8 cellular contexts compared by ENCODE assay signal in genomic region chr16:89657442-89658220, GRCh38. TPM values are rescaled to one million over a fixed set of nuclear protein-coding genes. Genes with fewer than 3 reads are reported as not detected.
A peak's percentile ranks its signal among the peaks of the same experiment; 100 is the strongest.
DNase-seq lines count a peak whose midpoint lies in the region; ATAC-seq and TF ChIP-seq lines count a peak whose summit lies in the region.

Gene CHMP1A (minus strand): TSS chr16:89657708. CDS start chr16:89657588, 120 bp downstream.
Gene SPATA33 (plus strand): TSS chr16:89657836. CDS start chr16:89657912, 76 bp downstream.

- H3K36me3 ChIP-seq in BE2C (peaks cover 17% of the 10 kb centered on the region), left lung (peaks cover 0 to 32% of the 10 kb centered on the region in 2 donors)

- H3K9me3 ChIP-seq in BE2C (no peaks in the 10 kb centered on the region), left lung (no peaks in the 10 kb centered on the region)

- intact Hi-C loops in activated CD4-positive, alpha-beta T cell treated with anti-CD3 and anti-CD28 coated beads, Interleukin-2, amount 10 ng/mL, durations not matched to agents 24 days and 14 days (cut with micrococcal nuclease): loop anchor here (1.0 kb wide), 2 partner anchors 43 to 97 kb away; partner anchors contain the start of gene RPL13
- intact Hi-C loops in left lung (cut with DNase I): no loop called here

- H3K4me1 Mint-ChIP-seq in activated CD4-positive, alpha-beta T cell treated with anti-CD3 and anti-CD28 coated beads, Interleukin-2, amount 10 ng/mL, durations not matched to agents 24 days and 14 days: peaks cover 33% of the 10 kb centered on the region

- peak within 1 kb of the TSS; percentile 47 to 87 for H3K27ac ChIP-seq in left lung

- peak; percentile 84 for TF ChIP-seq POLR2A in GM19099 (IDR thresholded peaks at IDR 0.05; ENCODE audit: extremely low read depth, insufficient read length, low read depth)

- H3K27me3 ChIP-seq in BE2C (no peaks in the 10 kb centered on the region), left lung (no peaks in the 10 kb centered on the region)

- TF ChIP-seq CTCF in BE2C (IDR thresholded peaks at IDR 0.05; ENCODE audit: low read depth, low read length) (no peak), left lung (IDR thresholded peaks at IDR 0.05) (no peak)

- no peaks in the 10 kb centered on the region for H3K9me3 Mint-ChIP-seq in activated CD4-positive, alpha-beta T cell treated with anti-CD3 and anti-CD28 coated beads, Interleukin-2, amount 10 ng/mL, durations not matched to agents 24 days and 14 days

- peak; percentile 95 for ATAC-seq in HG03354 (IDR thresholded peaks at IDR 0.05; ENCODE audit: poor library complexity, severe bottlenecking, unreplicated experiment)
- ATAC-seq in left lung: peak; percentile 98

- H3K27me3 Mint-ChIP-seq in activated CD4-positive, alpha-beta T cell treated with anti-CD3 and anti-CD28 coated beads, Interleukin-2, amount 10 ng/mL, durations not matched to agents 24 days and 14 days: no peaks in the 10 kb centered on the region

- H3K27ac Mint-ChIP-seq in activated CD4-positive, alpha-beta T cell treated with anti-CD3 and anti-CD28 coated beads, Interleukin-2, amount 10 ng/mL, durations not matched to agents 24 days and 14 days: peak within 1 kb of the TSS; percentile 92

- H3K4me3 ChIP-seq in BE2C (ENCODE audit: low read depth, low read length) (peak within 1 kb of the TSS; percentile 94), left lung (peak within 1 kb of the TSS; percentile 96 to 98)

- no peaks in the 10 kb centered on the region for H3K4me1 ChIP-seq in BE2C
- H3K4me1 ChIP-seq in left lung: peaks cover 12 to 36% of the 10 kb centered on the region in 2 donors

- DNase-seq in BE2C (peak; percentile 94), NCI-H524 treated with DMSO at 0.1 percent for 48 hours (lab: John Stamatoyannopoulos, UW) (peak; percentile 52), cortex of kidney (lab: John Stamatoyannopoulos, UW) (peak; percentile 85), left lung (peak; percentile 89 to 95)
- DNase-seq in activated CD4-positive, alpha-beta T cell treated with anti-CD3 and anti-CD28 coated beads, Interleukin-2, amount 10 ng/mL, durations not matched to agents 24 days and 14 days: peak; percentile 98
- peak; percentile 85 for DNase-seq in stimulated activated CD4-positive, alpha-beta T cell treated with anti-CD3 and anti-CD28 coated beads, Interleukin-2, amount 100 ng/mL, for 4 hours (ENCODE audit: low read depth)

- H3K4me3 Mint-ChIP-seq in activated CD4-positive, alpha-beta T cell treated with anti-CD3 and anti-CD28 coated beads, Interleukin-2, amount 10 ng/mL, durations not matched to agents 24 days and 14 days: peak within 1 kb of the TSS; percentile 97

- H3K36me3 Mint-ChIP-seq in activated CD4-positive, alpha-beta T cell treated with anti-CD3 and anti-CD28 coated beads, Interleukin-2, amount 10 ng/mL, durations not matched to agents 24 days and 14 days (ENCODE audit: low read depth): peaks cover 45% of the 10 kb centered on the region

RNA-seq across cellular contexts. Expression of gene CHMP1A, which starts in this region (rescaled TPM):
- polyA plus RNA-seq in BE2C (2012; ENCODE audit: insufficient read depth, insufficient read length, low read depth): 99.0 TPM
- 83.7 and 84.3 TPM in 2 replicates for total RNA-seq in activated CD4-positive, alpha-beta T cell treated with anti-CD3 and anti-CD28 coated beads, Interleukin-2, amount 10 ng/mL, durations not matched to agents 24 days and 14 days
- 10 to 100 TPM; 77.6 to 88.5 TPM for total RNA-seq in left lung

RNA-seq across cellular contexts. Expression of gene SPATA33, which starts in this region (rescaled TPM):
- polyA plus RNA-seq in BE2C (2012; ENCODE audit: insufficient read depth, insufficient read length, low read depth): 6.1 TPM
- 14.6 and 17.2 TPM in 2 replicates for total RNA-seq in activated CD4-positive, alpha-beta T cell treated with anti-CD3 and anti-CD28 coated beads, Interleukin-2, amount 10 ng/mL, durations not matched to agents 24 days and 14 days
- total RNA-seq in left lung: 10 to 100 TPM in 1 of 2 donors, 1 to 10 TPM in 1; 9.9 to 10.2 TPM

Comparison
In these comparisons a context has a peak if more than half of its experiments do, and no peak if none do; other contexts are left out.
1. Peak in every context shown above with its lines: DNase-seq, ATAC-seq, H3K4me3 ChIP-seq and H3K27ac ChIP-seq.